ENCODE assay signal across 2 cellular contexts in the genomic region with DNA sequence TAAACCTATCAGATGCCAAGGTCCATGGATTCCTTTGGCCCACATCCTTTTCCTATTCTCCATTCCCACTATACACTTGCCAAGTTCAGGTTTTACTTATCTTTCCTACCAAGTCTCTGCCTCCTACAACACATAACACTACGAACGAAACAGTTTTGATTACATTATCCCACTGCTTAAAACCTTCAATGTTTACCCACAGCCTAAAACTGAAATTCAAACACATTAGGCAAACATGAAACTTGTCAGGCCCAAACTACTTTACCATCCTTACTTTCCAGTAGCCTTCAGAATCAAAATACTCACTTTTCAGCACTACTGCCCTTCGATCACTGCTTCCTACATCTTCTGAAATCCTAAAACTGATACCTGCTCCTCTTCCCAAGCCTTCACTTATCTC.
TF ChIP-seq lines count a peak whose summit lies in the region.

No MANE protein-coding gene starts in this region.

TF ChIP-seq in SK-N-SH, 30 proteins besides CTCF, POLR2A, EP300 and RAD21 (continued from another document):
- TF ChIP-seq REST (IDR thresholded peaks at IDR 0.05; ENCODE audit: low read depth, low read length) (no peak), POLR2AphosphoS5 (IDR thresholded peaks at IDR 0.05; ENCODE audit: low read depth, low read length) (no peak), FOXJ3 (CRISPR knock-in tag; IDR thresholded peaks at IDR 0.05) (no peak), ELF1 (IDR thresholded peaks at IDR 0.05) (no peak), MXI1 (IDR thresholded peaks at IDR 0.05; ENCODE audit: low read depth, low read length) (no peak), PBX3 (IDR thresholded peaks at IDR 0.05) (no peak), SMC3 (IDR thresholded peaks at IDR 0.05; ENCODE audit: low read depth, low read length) (no peak), GATA2 (CRISPR knock-in tag; IDR thresholded peaks at IDR 0.05) (no peak), TAF1 (IDR thresholded peaks at IDR 0.05; ENCODE audit: borderline replicate concordance, low read depth, low read length) (no peak), CHD2 (IDR thresholded peaks at IDR 0.05; ENCODE audit: low read length, partially characterized antibody) (no peak), RCOR1 (IDR thresholded peaks at IDR 0.05; ENCODE audit: low read length) (no peak), FOXM1 (IDR thresholded peaks at IDR 0.05; ENCODE audit: low read depth) (no peak)

TF ChIP-seq in SK-N-SH treated with all-trans-retinoic acid at 6 μM for 48 hours, 23 proteins besides CTCF, POLR2A, EP300 and RAD21 (continued from another document):
- TF ChIP-seq, protein P1, sequence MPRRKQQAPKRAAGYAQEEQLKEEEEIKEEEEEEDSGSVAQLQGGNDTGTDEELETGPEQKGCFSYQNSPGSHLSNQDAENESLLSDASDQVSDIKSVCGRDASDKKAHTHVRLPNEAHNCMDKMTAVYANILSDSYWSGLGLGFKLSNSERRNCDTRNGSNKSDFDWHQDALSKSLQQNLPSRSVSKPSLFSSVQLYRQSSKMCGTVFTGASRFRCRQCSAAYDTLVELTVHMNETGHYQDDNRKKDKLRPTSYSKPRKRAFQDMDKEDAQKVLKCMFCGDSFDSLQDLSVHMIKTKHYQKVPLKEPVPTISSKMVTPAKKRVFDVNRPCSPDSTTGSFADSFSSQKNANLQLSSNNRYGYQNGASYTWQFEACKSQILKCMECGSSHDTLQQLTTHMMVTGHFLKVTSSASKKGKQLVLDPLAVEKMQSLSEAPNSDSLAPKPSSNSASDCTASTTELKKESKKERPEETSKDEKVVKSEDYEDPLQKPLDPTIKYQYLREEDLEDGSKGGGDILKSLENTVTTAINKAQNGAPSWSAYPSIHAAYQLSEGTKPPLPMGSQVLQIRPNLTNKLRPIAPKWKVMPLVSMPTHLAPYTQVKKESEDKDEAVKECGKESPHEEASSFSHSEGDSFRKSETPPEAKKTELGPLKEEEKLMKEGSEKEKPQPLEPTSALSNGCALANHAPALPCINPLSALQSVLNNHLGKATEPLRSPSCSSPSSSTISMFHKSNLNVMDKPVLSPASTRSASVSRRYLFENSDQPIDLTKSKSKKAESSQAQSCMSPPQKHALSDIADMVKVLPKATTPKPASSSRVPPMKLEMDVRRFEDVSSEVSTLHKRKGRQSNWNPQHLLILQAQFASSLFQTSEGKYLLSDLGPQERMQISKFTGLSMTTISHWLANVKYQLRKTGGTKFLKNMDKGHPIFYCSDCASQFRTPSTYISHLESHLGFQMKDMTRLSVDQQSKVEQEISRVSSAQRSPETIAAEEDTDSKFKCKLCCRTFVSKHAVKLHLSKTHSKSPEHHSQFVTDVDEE (CRISPR knock-in tag; IDR thresholded peaks at IDR 0.05): no peak
- no peak for TF ChIP-seq SNAI2 (CRISPR knock-in tag; IDR thresholded peaks at IDR 0.05)
- TF ChIP-seq, protein P2, sequence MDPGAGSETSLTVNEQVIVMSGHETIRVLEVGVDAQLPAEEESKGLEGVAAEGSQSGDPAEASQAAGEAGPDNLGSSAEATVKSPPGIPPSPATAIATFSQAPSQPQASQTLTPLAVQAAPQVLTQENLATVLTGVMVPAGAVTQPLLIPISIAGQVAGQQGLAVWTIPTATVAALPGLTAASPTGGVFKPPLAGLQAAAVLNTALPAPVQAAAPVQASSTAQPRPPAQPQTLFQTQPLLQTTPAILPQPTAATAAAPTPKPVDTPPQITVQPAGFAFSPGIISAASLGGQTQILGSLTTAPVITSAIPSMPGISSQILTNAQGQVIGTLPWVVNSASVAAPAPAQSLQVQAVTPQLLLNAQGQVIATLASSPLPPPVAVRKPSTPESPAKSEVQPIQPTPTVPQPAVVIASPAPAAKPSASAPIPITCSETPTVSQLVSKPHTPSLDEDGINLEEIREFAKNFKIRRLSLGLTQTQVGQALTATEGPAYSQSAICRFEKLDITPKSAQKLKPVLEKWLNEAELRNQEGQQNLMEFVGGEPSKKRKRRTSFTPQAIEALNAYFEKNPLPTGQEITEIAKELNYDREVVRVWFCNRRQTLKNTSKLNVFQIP (CRISPR knock-in tag; IDR thresholded peaks at IDR 0.05; ENCODE audit: borderline replicate concordance, low read depth): no peak
- TF ChIP-seq TCF4 (CRISPR knock-in tag; IDR thresholded peaks at IDR 0.05; ENCODE audit: borderline replicate concordance): no peak
- no peak for TF ChIP-seq ZNF70 (CRISPR knock-in tag; IDR thresholded peaks at IDR 0.05)
- no peak for TF ChIP-seq ZNF565 (CRISPR knock-in tag; conservative IDR thresholded peaks at IDR 0.05; ENCODE audit: low read depth)
